40 cellular contexts compared by ENCODE assay signal in genomic region chr9:34349324-34349723, GRCh38. TPM values are rescaled to one million over a fixed set of nuclear protein-coding genes. Genes with fewer than 3 reads are reported as not detected.
"Had no signal": no experiment of that assay in that cellular context is flagged by ENCODE, and none has a peak within 500 bp of the region (broad histone marks: within the 10 kb centered on the region; RNA-seq: fewer than 3 reads in every experiment).

No MANE protein-coding gene starts in this region.

- H3K9me3 Mint-ChIP-seq: activated naive CD4-positive, alpha-beta T cell treated with anti-CD3 and anti-CD28 coated beads for 36 hours; activated naive CD4-positive, alpha-beta T cell treated with anti-CD3 and anti-CD28 coated beads, Interleukin-2, amount 10 ng/mL, durations not matched to agents 7 days and 5 days; activated naive CD4-positive, alpha-beta T cell treated with anti-CD3 and anti-CD28 coated beads, Interleukin-2, amount 50 U/mL, for 24 hours; activated naive CD4-positive, alpha-beta T cell treated with anti-CD3 and anti-CD28 coated beads, Interleukin-2, amount 50 U/mL, for 72 hours; activated naive CD8-positive, alpha-beta T cell treated with anti-CD3 and anti-CD28 coated beads for 36 hours; activated naive CD8-positive, alpha-beta T cell treated with anti-CD3 and anti-CD28 coated beads, Interleukin-2, amount 50 U/mL, for 24 hours; activated T-cell treated with anti-CD3 and anti-CD28 coated beads, Interleukin-2, amount 50 U/mL, for 24 hours; activated T-cell treated with anti-CD3 and anti-CD28 coated beads, Interleukin-2, amount 50 U/mL, for 4 hours; activated T-cell treated with anti-CD3 and anti-CD28 coated beads, Interleukin-2, amount 50 U/mL, for 72 hours; activated T-helper 1 cell treated with anti-CD3 and anti-CD28 coated beads, Interleukin-12 subunit alpha, Interleukin-12 subunit beta, Interleukin-2, Interleukin-4 antibody, amounts not matched to agents 30 ng/mL and 10 ng/mL and 1 ng/mL, durations not matched to agents 14 hours and 24 hours and 36 hours; activated T-helper 17 cell treated with anti-CD3 and anti-CD28 coated beads, Interleukin-2, amount 50 U/mL, for 72 hours; activated T-helper 2 cell treated with anti-CD3 and anti-CD28 coated beads, Interferon-gamma antibody, Interleukin-2, Interleukin-4, amounts not matched to agents 10 μg/mL and 5 μg/mL and 100 μg/mL, durations not matched to agents 14 hours and 24 hours and 36 hours; brain; central memory CD8-positive, alpha-beta T cell had no signal

- DNase-seq: activated effector memory CD4-positive, alpha-beta T cell treated with anti-CD3 and anti-CD28 coated beads, Interleukin-2, amount 50 U/mL, for 16 hours; activated effector memory CD4-positive, alpha-beta T cell treated with Interleukin-2 at 50 U/mL for 16 hours; activated gamma-delta T cell; activated gamma-delta T cell treated with Interleukin-2 at 50 U/mL for 16 hours; activated naive CD4-positive, alpha-beta T cell; activated naive CD4-positive, alpha-beta T cell treated with anti-CD3 and anti-CD28 coated beads for 36 hours; activated naive CD4-positive, alpha-beta T cell treated with anti-CD3 and anti-CD28 coated beads, Interleukin-2, amount 10 ng/mL, durations not matched to agents 7 days and 5 days; activated naive CD4-positive, alpha-beta T cell treated with anti-CD3 and anti-CD28 coated beads, Interleukin-2, amount 50 U/mL, for 16 hours; activated naive CD4-positive, alpha-beta T cell treated with Interleukin-2 at 50 U/mL for 16 hours; activated naive CD8-positive, alpha-beta T cell treated with anti-CD3 and anti-CD28 coated beads for 36 hours; activated naive CD8-positive, alpha-beta T cell treated with anti-CD3 and anti-CD28 coated beads, Interleukin-2, amount 10 ng/mL, durations not matched to agents 7 days and 5 days; activated naive CD8-positive, alpha-beta T cell treated with anti-CD3 and anti-CD28 coated beads, Interleukin-2, amount 50 U/mL, for 24 hours; activated T-cell treated with anti-CD3 and anti-CD28 coated beads, Interleukin-2, amount 50 U/mL, for 1 hour; activated T-cell treated with anti-CD3 and anti-CD28 coated beads, Interleukin-2, amount 50 U/mL, for 24 hours; activated T-cell treated with anti-CD3 and anti-CD28 coated beads, Interleukin-2, amount 50 U/mL, for 4 hours; activated T-cell treated with anti-CD3 and anti-CD28 coated beads, Interleukin-2, amount 50 U/mL, for 48 hours; activated T-cell treated with anti-CD3 and anti-CD28 coated beads, Interleukin-2, amount 50 U/mL, for 72 hours; amniotic stem cell; amygdala; anterior cingulate cortex; aorta; body of pancreas; brain microvascular endothelial cell; caudate nucleus; central memory CD4-positive, alpha-beta T cell; cerebellar nuclear complex had no signal

- H3K27ac Mint-ChIP-seq: activated naive CD4-positive, alpha-beta T cell treated with anti-CD3 and anti-CD28 coated beads for 36 hours; activated naive CD4-positive, alpha-beta T cell treated with anti-CD3 and anti-CD28 coated beads, Interleukin-2, amount 10 ng/mL, durations not matched to agents 7 days and 5 days; activated naive CD4-positive, alpha-beta T cell treated with anti-CD3 and anti-CD28 coated beads, Interleukin-2, amount 50 U/mL, for 24 hours; activated naive CD4-positive, alpha-beta T cell treated with anti-CD3 and anti-CD28 coated beads, Interleukin-2, amount 50 U/mL, for 72 hours; activated naive CD8-positive, alpha-beta T cell; activated naive CD8-positive, alpha-beta T cell treated with anti-CD3 and anti-CD28 coated beads for 36 hours; activated naive CD8-positive, alpha-beta T cell treated with anti-CD3 and anti-CD28 coated beads, Interleukin-2, amount 10 ng/mL, durations not matched to agents 7 days and 5 days; activated naive CD8-positive, alpha-beta T cell treated with anti-CD3 and anti-CD28 coated beads, Interleukin-2, amount 50 U/mL, for 24 hours; activated T-cell treated with anti-CD3 and anti-CD28 coated beads, Interleukin-2, amount 50 U/mL, for 24 hours; activated T-cell treated with anti-CD3 and anti-CD28 coated beads, Interleukin-2, amount 50 U/mL, for 72 hours; activated T-helper 1 cell treated with anti-CD3 and anti-CD28 coated beads, Interleukin-12 subunit alpha, Interleukin-12 subunit beta, Interleukin-2, Interleukin-4 antibody, amounts not matched to agents 30 ng/mL and 10 ng/mL and 1 ng/mL, durations not matched to agents 14 hours and 24 hours and 36 hours; activated T-helper 17 cell treated with anti-CD3 and anti-CD28 coated beads, Interleukin-2, amount 50 U/mL, for 72 hours; activated T-helper 2 cell treated with anti-CD3 and anti-CD28 coated beads, Interferon-gamma antibody, Interleukin-2, Interleukin-4, amounts not matched to agents 10 μg/mL and 5 μg/mL and 100 μg/mL, durations not matched to agents 14 hours and 24 hours and 36 hours; brain had no signal

- ATAC-seq: activated naive CD4-positive, alpha-beta T cell treated with anti-CD3 and anti-CD28 coated beads, Interleukin-2, amount 50 U/mL, for 72 hours; activated naive CD8-positive, alpha-beta T cell treated with anti-CD3 and anti-CD28 coated beads, Interleukin-2, amount 50 U/mL, for 24 hours; activated T-cell treated with anti-CD3 and anti-CD28 coated beads, Interleukin-2, amount 50 U/mL, for 4 hours; activated T-cell treated with anti-CD3 and anti-CD28 coated beads, Interleukin-2, amount 50 U/mL, for 72 hours; activated T-helper 17 cell treated with anti-CD3 and anti-CD28 coated beads, Interleukin-2, amount 50 U/mL, for 72 hours; body of pancreas had no signal

- H3K27me3 Mint-ChIP-seq: activated naive CD4-positive, alpha-beta T cell treated with anti-CD3 and anti-CD28 coated beads, Interleukin-2, amount 10 ng/mL, durations not matched to agents 7 days and 5 days; activated naive CD4-positive, alpha-beta T cell treated with anti-CD3 and anti-CD28 coated beads, Interleukin-2, amount 50 U/mL, for 24 hours; activated naive CD8-positive, alpha-beta T cell; activated naive CD8-positive, alpha-beta T cell treated with anti-CD3 and anti-CD28 coated beads for 36 hours; activated naive CD8-positive, alpha-beta T cell treated with anti-CD3 and anti-CD28 coated beads, Interleukin-2, amount 10 ng/mL, durations not matched to agents 7 days and 5 days; activated naive CD8-positive, alpha-beta T cell treated with anti-CD3 and anti-CD28 coated beads, Interleukin-2, amount 50 U/mL, for 24 hours; activated T-cell treated with anti-CD3 and anti-CD28 coated beads, Interleukin-2, amount 50 U/mL, for 24 hours; activated T-helper 17 cell treated with anti-CD3 and anti-CD28 coated beads, Interleukin-2, amount 50 U/mL, for 72 hours; brain; central memory CD8-positive, alpha-beta T cell had no signal

- H3K27me3 ChIP-seq: adrenal gland, ascending aorta, body of pancreas, brain microvascular endothelial cell, breast epithelium, cardiac muscle cell had no signal

- H3K27ac ChIP-seq: adrenal gland, ascending aorta, body of pancreas, brain microvascular endothelial cell, breast epithelium, cardiac muscle cell had no signal

- H3K4me1 Mint-ChIP-seq: activated naive CD4-positive, alpha-beta T cell treated with anti-CD3 and anti-CD28 coated beads, Interleukin-2, amount 10 ng/mL, durations not matched to agents 7 days and 5 days; activated naive CD4-positive, alpha-beta T cell treated with anti-CD3 and anti-CD28 coated beads, Interleukin-2, amount 50 U/mL, for 24 hours; activated naive CD8-positive, alpha-beta T cell treated with anti-CD3 and anti-CD28 coated beads for 36 hours; activated naive CD8-positive, alpha-beta T cell treated with anti-CD3 and anti-CD28 coated beads, Interleukin-2, amount 50 U/mL, for 24 hours; activated T-helper 17 cell treated with anti-CD3 and anti-CD28 coated beads, Interleukin-2, amount 50 U/mL, for 72 hours; central memory CD8-positive, alpha-beta T cell had no signal

- H3K36me3 ChIP-seq: adrenal gland, ascending aorta, brain microvascular endothelial cell, breast epithelium, cardiac muscle cell had no signal

- H3K9me3 ChIP-seq: adrenal gland, ascending aorta, body of pancreas, breast epithelium had no signal

- H3K4me3 ChIP-seq: adrenal gland, ascending aorta, body of pancreas, breast epithelium, cardiac muscle cell had no signal

- FAIRE-seq: astrocyte, bronchial epithelial cell had no signal

- H3K4me3 Mint-ChIP-seq: activated naive CD4-positive, alpha-beta T cell treated with anti-CD3 and anti-CD28 coated beads for 36 hours; activated naive CD4-positive, alpha-beta T cell treated with anti-CD3 and anti-CD28 coated beads, Interleukin-2, amount 10 ng/mL, durations not matched to agents 7 days and 5 days; activated naive CD4-positive, alpha-beta T cell treated with anti-CD3 and anti-CD28 coated beads, Interleukin-2, amount 50 U/mL, for 24 hours; activated naive CD8-positive, alpha-beta T cell; activated naive CD8-positive, alpha-beta T cell treated with anti-CD3 and anti-CD28 coated beads for 36 hours; activated naive CD8-positive, alpha-beta T cell treated with anti-CD3 and anti-CD28 coated beads, Interleukin-2, amount 10 ng/mL, durations not matched to agents 7 days and 5 days; activated naive CD8-positive, alpha-beta T cell treated with anti-CD3 and anti-CD28 coated beads, Interleukin-2, amount 50 U/mL, for 24 hours; activated T-cell treated with anti-CD3 and anti-CD28 coated beads, Interleukin-2, amount 50 U/mL, for 24 hours; activated T-cell treated with anti-CD3 and anti-CD28 coated beads, Interleukin-2, amount 50 U/mL, for 4 hours; activated T-cell treated with anti-CD3 and anti-CD28 coated beads, Interleukin-2, amount 50 U/mL, for 72 hours; activated T-helper 1 cell treated with anti-CD3 and anti-CD28 coated beads, Interleukin-12 subunit alpha, Interleukin-12 subunit beta, Interleukin-2, Interleukin-4 antibody, amounts not matched to agents 30 ng/mL and 10 ng/mL and 1 ng/mL, durations not matched to agents 14 hours and 24 hours and 36 hours; activated T-helper 17 cell treated with anti-CD3 and anti-CD28 coated beads, Interleukin-2, amount 50 U/mL, for 72 hours; brain; central memory CD8-positive, alpha-beta T cell had no signal

- H3K4me1 ChIP-seq: breast epithelium had no signal

RNA-seq across cellular contexts. Expression of gene NUDT2, which starts 20.0 kb away (rescaled TPM):
- total RNA-seq: ascending aorta had no signal
